ENCODE assay signal across 20 cellular contexts in genomic region chr20:40433341-40433861, GRCh38.
DNase-seq lines count a peak whose midpoint lies in the region; ATAC-seq and TF ChIP-seq lines count a peak whose summit lies in the region.
"Had no signal": no experiment of that assay in that cellular context is flagged by ENCODE, and none has a peak within 500 bp of the region (broad histone marks: within the 10 kb centered on the region; RNA-seq: fewer than 3 reads in every experiment).

No MANE protein-coding gene starts in this region.

- H3K27ac ChIP-seq in heart left ventricle (no peak overlapping the region), RWPE2 (ENCODE audit: poor library complexity, severe bottlenecking) (no peak overlapping the region)
- H3K27ac ChIP-seq in CD4-positive, alpha-beta memory T cell (ENCODE audit: low read depth, low read length) = no peak overlapping the region
- H3K27ac ChIP-seq: Peyer's patch, SJSA1 had no signal

- no peak overlapping the region for H3K4me3 ChIP-seq in heart left ventricle
- no peak overlapping the region for H3K4me3 ChIP-seq in RWPE2 (ENCODE audit: severe bottlenecking)
- H3K4me3 ChIP-seq in CD4-positive, alpha-beta memory T cell (ENCODE audit: low read length in 2 of 2) = no peak overlapping the region
- H3K4me3 ChIP-seq: Peyer's patch, SJSA1 had no signal

- intact Hi-C loops in Right ventricle myocardium inferior (cut with DNase I) (no loop called here), heart left ventricle (cut with DNase I) (no loop called here)
- intact Hi-C loops in CD4-positive, alpha-beta memory T cell (cut with micrococcal nuclease) = no loop called here

- peak overlapping the region; percentile 76 for H3K27ac Mint-ChIP-seq in neural crest cell (ENCODE audit: unreplicated experiment)
- H3K27ac Mint-ChIP-seq in CD4-positive, alpha-beta memory T cell = no peak overlapping the region
- H3K27ac Mint-ChIP-seq: H9, HFFc6 had no signal

- POLR2A ChIA-PET in CD4-positive, alpha-beta memory T cell (lab: Charles Lee; ENCODE audit: partially characterized antibody) = no interaction called here

- DNase-seq in Right ventricle myocardium inferior (ENCODE audit: missing footprints) = no peak
- DNase-seq in heart left ventricle = no peak
- peak; percentile 72 for DNase-seq in RWPE2 (ENCODE audit: low spot score)
- DNase-seq in neural crest cell (ENCODE audit: low read depth, low spot score) = no peak
- no peak for DNase-seq in HUDEP-2 (lab: John Stamatoyannopoulos, UW; ENCODE audit: unreplicated experiment in 76 of 76)
- no peak for DNase-seq in CD4-positive, alpha-beta memory T cell
- no peak for DNase-seq in anterior cingulate cortex (lab: John Stamatoyannopoulos, UW)
- DNase-seq: 8988T, H9, HFFc6, KBM-7, NCI-H1105, NCI-H146, NCI-H2029, NCI-H2227 treated with DMSO at 0.1 percent for 48 hours, NCI-H510A treated with DMSO at 0.1 percent for 48 hours, NCI-H748 treated with DMSO at 0.1 percent for 48 hours, Peyer's patch had no signal

- peaks cover 7% of the 10 kb centered on the region for H3K27me3 Mint-ChIP-seq in neural crest cell (ENCODE audit: low read depth)
- peaks cover 2 to 10% of the 10 kb centered on the region in 2 donors for H3K27me3 Mint-ChIP-seq in CD4-positive, alpha-beta memory T cell

- H3K4me3 Mint-ChIP-seq in neural crest cell = no peak overlapping the region
- no peak overlapping the region for H3K4me3 Mint-ChIP-seq in CD4-positive, alpha-beta memory T cell
- H3K4me3 Mint-ChIP-seq: H9, HFFc6 had no signal

- H3K27me3 ChIP-seq in heart left ventricle = peaks cover 0 to 15% (median 0%) of the 10 kb centered on the region in 9 donors
- H3K27me3 ChIP-seq in RWPE2 (ENCODE audit: insufficient read depth, poor library complexity, severe bottlenecking) = no peaks in the 10 kb centered on the region
- H3K27me3 ChIP-seq in CD4-positive, alpha-beta memory T cell (ENCODE audit: insufficient read depth, low read length) = no peaks in the 10 kb centered on the region
- H3K27me3 ChIP-seq: Peyer's patch, SJSA1 had no signal

- no peaks in the 10 kb centered on the region for H3K36me3 ChIP-seq in heart left ventricle
- H3K36me3 ChIP-seq in RWPE2 (ENCODE audit: low read depth) = no peaks in the 10 kb centered on the region
- H3K36me3 ChIP-seq in CD4-positive, alpha-beta memory T cell (ENCODE audit: insufficient read depth, low read length) = no peaks in the 10 kb centered on the region
- H3K36me3 ChIP-seq: Peyer's patch, SJSA1 had no signal

- CTCF ChIA-PET in CD4-positive, alpha-beta memory T cell (lab: Charles Lee; ENCODE audit: partially characterized antibody) = interaction anchor here (1.1 kb wide), 1 partner anchor 10 kb away, joined by 3 read pairs; no protein-coding TSS in a partner anchor

- no peaks in the 10 kb centered on the region for H3K36me3 Mint-ChIP-seq in neural crest cell (ENCODE audit: low read depth)
- H3K36me3 Mint-ChIP-seq in CD4-positive, alpha-beta memory T cell = no peaks in the 10 kb centered on the region

- ATAC-seq in Right ventricle myocardium inferior = peak; percentile 52
- ATAC-seq in heart left ventricle = no peak
- no peak; the same call in 1 of the 3 replicates for ATAC-seq in RWPE2 (ENCODE audit: low read depth)
- ATAC-seq: HepG2 had no signal

- WGBS in heart left ventricle, 4 donors = 78 to 81% (median 79%) methylated on average over 8 of the region's 8 CpGs

- H3K4me1 Mint-ChIP-seq in neural crest cell = no peaks in the 10 kb centered on the region
- no peaks in the 10 kb centered on the region for H3K4me1 Mint-ChIP-seq in CD4-positive, alpha-beta memory T cell

- peaks cover 0 to 24% (median 0%) of the 10 kb centered on the region in 12 donors for H3K4me1 ChIP-seq in heart left ventricle
- peaks cover 8% of the 10 kb centered on the region for H3K4me1 ChIP-seq in RWPE2 (ENCODE audit: insufficient read depth, poor library complexity, severe bottlenecking)
- no peaks in the 10 kb centered on the region for H3K4me1 ChIP-seq in CD4-positive, alpha-beta memory T cell (ENCODE audit: insufficient read depth, low read length)
- H3K4me1 ChIP-seq: Peyer's patch, SJSA1 had no signal

- H3K9me3 ChIP-seq in heart left ventricle (no peaks in the 10 kb centered on the region), RWPE2 (ENCODE audit: severe bottlenecking) (no peaks in the 10 kb centered on the region)
- no peaks in the 10 kb centered on the region for H3K9me3 ChIP-seq in CD4-positive, alpha-beta memory T cell (ENCODE audit: control insufficient read depth in 1 of 2, low read length in 2 of 2)
- H3K9me3 ChIP-seq: Peyer's patch, SJSA1 had no signal

- no peak for TF ChIP-seq CTCF in heart left ventricle (IDR thresholded peaks at IDR 0.05)
- no peak for TF ChIP-seq CTCF in RWPE2 (IDR thresholded peaks at IDR 0.05; ENCODE audit: poor library complexity, severe bottlenecking)
- TF ChIP-seq CTCF in neural crest cell (conservative IDR thresholded peaks at IDR 0.05) = no peak

- H3K9me3 Mint-ChIP-seq in neural crest cell = no peaks in the 10 kb centered on the region
- H3K9me3 Mint-ChIP-seq in CD4-positive, alpha-beta memory T cell = peaks cover 0 to 4% (median 0%) of the 10 kb centered on the region in 8 donors
- H3K9me3 Mint-ChIP-seq: H9 had no signal

- no peak for TF ChIP-seq POLR2A in heart left ventricle (IDR thresholded peaks at IDR 0.05)
